ENCODE assay signal across 17 cellular contexts in the genomic region with DNA sequence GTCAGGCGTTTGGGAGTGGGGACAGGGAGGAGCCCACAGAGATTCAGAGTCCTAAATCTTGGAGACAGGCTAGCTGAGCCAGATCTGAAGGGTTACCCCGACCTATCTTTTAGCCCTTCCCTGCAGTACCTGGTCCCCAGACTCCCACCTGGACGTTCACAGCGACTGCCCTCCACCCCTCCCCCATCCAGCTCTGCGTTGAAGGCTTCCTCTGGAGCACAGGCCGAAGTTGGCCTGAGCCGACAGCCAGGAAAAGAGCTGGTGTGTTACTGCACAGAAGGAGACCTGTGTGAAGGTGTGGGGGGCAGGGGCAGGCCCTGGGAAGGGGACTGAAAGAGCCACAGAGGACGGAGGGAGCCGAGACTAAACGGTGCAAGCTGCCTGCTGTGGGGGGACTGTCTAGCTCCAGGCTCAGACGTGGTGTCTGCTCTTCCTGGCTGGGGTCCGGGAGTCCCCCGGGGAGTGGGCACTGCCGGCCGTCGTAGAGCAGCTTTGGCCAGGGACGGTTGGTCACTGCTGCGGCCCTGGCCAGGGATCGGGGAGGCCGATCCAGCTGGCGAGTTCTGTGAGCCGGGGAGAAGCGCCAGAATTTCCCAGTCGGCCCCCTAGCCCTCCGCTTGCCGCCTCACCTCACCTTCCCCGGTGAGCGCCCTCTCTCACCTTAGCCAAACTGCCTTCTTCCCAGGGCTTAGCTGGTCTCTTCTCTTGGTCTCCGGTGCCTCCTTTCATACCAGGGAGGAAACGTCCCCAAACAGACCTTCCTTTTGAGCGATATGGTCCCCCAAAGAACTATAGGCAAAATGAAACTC. TPM values are rescaled to one million over a fixed set of nuclear protein-coding genes. Genes with fewer than 3 reads are reported as not detected.
A peak's percentile ranks its signal among the peaks of the same experiment; 100 is the strongest.
DNase-seq lines count a peak whose midpoint lies in the region; ATAC-seq, FAIRE-seq and TF ChIP-seq lines count a peak whose summit lies in the region.
"Had no signal": no experiment of that assay in that cellular context is flagged by ENCODE, and none has a peak within 500 bp of the region (broad histone marks: within the 10 kb centered on the region; RNA-seq: fewer than 3 reads in every experiment).

No MANE protein-coding gene starts in this region.

- FAIRE-seq in astrocyte (lab: Jason Lieb, UNC) = no peak
- FAIRE-seq: colon had no signal

- H3K9me3 ChIP-seq in BLaER1 (no peaks in the 10 kb centered on the region), HAP-1 (no peaks in the 10 kb centered on the region), astrocyte (ENCODE audit: insufficient read depth, low read depth, low read length) (no peaks in the 10 kb centered on the region)
- H3K9me3 ChIP-seq: tibial nerve had no signal

- ATAC-seq in naive B cell (ENCODE audit: low read depth in 2 of 2) = no peak
- ATAC-seq in activated CD4-positive, alpha-beta T cell treated with anti-CD3 and anti-CD28 coated beads for 36 hours = no peak
- ATAC-seq: foreskin keratinocyte had no signal

- DNase-seq in HAP-1 (ENCODE audit: low spot score in 2 of 2) (no peak), astrocyte (ENCODE audit: low read depth) (no peak), naive B cell (no peak), cerebellum (ENCODE audit: low spot score) (no peak), NCI-H2171 (lab: John Stamatoyannopoulos, UW) (no peak), HK-2 (ENCODE audit: unreplicated experiment) (no peak)
- DNase-seq in activated CD4-positive, alpha-beta T cell treated with anti-CD3 and anti-CD28 coated beads for 36 hours = no peak
- DNase-seq: activated CD4-positive, alpha-beta T cell treated with anti-CD3 and anti-CD28 coated beads for 1 hour; activated gamma-delta T cell; Karpas-422; right cardiac atrium; Right ventricle myocardium superior had no signal

- H4K20me1 ChIP-seq in BLaER1 = peaks cover 53% of the 10 kb centered on the region
- peaks cover 5% of the 10 kb centered on the region for H4K20me1 ChIP-seq in astrocyte (ENCODE audit: insufficient read depth, low read length)

- no peaks in the 10 kb centered on the region for H3K36me3 Mint-ChIP-seq in astrocyte (ENCODE audit: low read depth, unreplicated experiment)
- no peaks in the 10 kb centered on the region for H3K36me3 Mint-ChIP-seq in naive B cell
- H3K36me3 Mint-ChIP-seq in activated CD4-positive, alpha-beta T cell treated with anti-CD3 and anti-CD28 coated beads for 36 hours (ENCODE audit: low read depth) = no peaks in the 10 kb centered on the region

- H3K27ac Mint-ChIP-seq in astrocyte (ENCODE audit: unreplicated experiment) = peak overlapping the region; percentile 53
- H3K27ac Mint-ChIP-seq in naive B cell = peak overlapping the region in 1 of 6 donors; percentile 74
- no peak overlapping the region for H3K27ac Mint-ChIP-seq in activated CD4-positive, alpha-beta T cell treated with anti-CD3 and anti-CD28 coated beads for 36 hours

- H3K4me2 ChIP-seq in BLaER1 = peak overlapping the region; percentile 89
- peak overlapping the region; percentile 82 for H3K4me2 ChIP-seq in astrocyte (ENCODE audit: low read length)

- H3K4me3 Mint-ChIP-seq in astrocyte (ENCODE audit: unreplicated experiment) (no peak overlapping the region), naive B cell (peak overlapping the region; percentile 36 to 84 (median 76))
- H3K4me3 Mint-ChIP-seq in activated CD4-positive, alpha-beta T cell treated with anti-CD3 and anti-CD28 coated beads for 36 hours = no peak overlapping the region

- H3K27ac ChIP-seq in BLaER1 = no peak overlapping the region
- H3K27ac ChIP-seq in astrocyte (ENCODE audit: low read depth, low read length) = no peak overlapping the region
- H3K27ac ChIP-seq: C4-2B, foreskin keratinocyte, tibial nerve had no signal

- in situ Hi-C loops in HAP-1 (cut with MboI; ENCODE audit: low sequenced_read_pairs) = no loop called here

- intact Hi-C loops in activated CD4-positive, alpha-beta T cell treated with anti-CD3 and anti-CD28 coated beads for 36 hours (cut with DNase I, micrococcal nuclease) = loop anchor here (5.0 to 10.0 kb wide), 3 partner anchors 177 to 970 kb away; a partner anchor contains a TSS

- H3K9me3 Mint-ChIP-seq in astrocyte (ENCODE audit: unreplicated experiment) = peaks cover 2% of the 10 kb centered on the region
- H3K9me3 Mint-ChIP-seq in naive B cell = no peaks in the 10 kb centered on the region
- no peaks in the 10 kb centered on the region for H3K9me3 Mint-ChIP-seq in activated CD4-positive, alpha-beta T cell treated with anti-CD3 and anti-CD28 coated beads for 36 hours (ENCODE audit: low read depth)

- H3K4me1 ChIP-seq in BLaER1 = peaks cover 37% of the 10 kb centered on the region
- peaks cover 26% of the 10 kb centered on the region for H3K4me1 ChIP-seq in HAP-1
- H3K4me1 ChIP-seq in astrocyte (ENCODE audit: insufficient read depth, low read length) = peaks cover 21% of the 10 kb centered on the region

- H3K79me2 ChIP-seq in astrocyte (ENCODE audit: insufficient read depth, low read length) = no peaks in the 10 kb centered on the region

- H3K4me1 Mint-ChIP-seq in astrocyte (ENCODE audit: low read depth, unreplicated experiment) = peaks cover 3% of the 10 kb centered on the region
- peaks cover 32 to 39% (median 34%) of the 10 kb centered on the region in 3 donors for H3K4me1 Mint-ChIP-seq in naive B cell
- peaks cover 32% of the 10 kb centered on the region for H3K4me1 Mint-ChIP-seq in activated CD4-positive, alpha-beta T cell treated with anti-CD3 and anti-CD28 coated beads for 36 hours

- H3K9ac ChIP-seq in BLaER1 (no peak overlapping the region), astrocyte (ENCODE audit: low read length) (no peak overlapping the region)

- POLR2A ChIA-PET in activated CD4-positive, alpha-beta T cell treated with anti-CD3 and anti-CD28 coated beads for 36 hours (lab: Charles Lee) = no interaction called here

- H2AFZ ChIP-seq in astrocyte (ENCODE audit: low read depth, low read length) = no peak overlapping the region

- no peak for TF ChIP-seq CTCF in astrocyte (IDR thresholded peaks at IDR 0.05; ENCODE audit: insufficient read depth, low read depth, low read length)

- no peaks in the 10 kb centered on the region for H3K36me3 ChIP-seq in BLaER1
- no peaks in the 10 kb centered on the region for H3K36me3 ChIP-seq in HAP-1 (replicated peaks)
- H3K36me3 ChIP-seq in astrocyte (ENCODE audit: insufficient read depth, low read length) = no peaks in the 10 kb centered on the region
- H3K36me3 ChIP-seq: tibial nerve had no signal

- H3K27me3 ChIP-seq in BLaER1 (peaks cover 71% of the 10 kb centered on the region), HAP-1 (ENCODE audit: low read depth) (no peaks in the 10 kb centered on the region), astrocyte (ENCODE audit: insufficient read depth, low read length) (peaks cover 84% of the 10 kb centered on the region)

- CTCF ChIA-PET in activated CD4-positive, alpha-beta T cell treated with anti-CD3 and anti-CD28 coated beads for 36 hours (lab: Charles Lee) = interaction anchor here (0.6 to 1.2 kb wide), 4 partner anchors 48 to 1009 kb away, joined by 3 to 4 read pairs (median 3); no protein-coding TSS in a partner anchor

- H3K27me3 Mint-ChIP-seq in astrocyte (ENCODE audit: low read depth, unreplicated experiment) (peaks cover 50% of the 10 kb centered on the region), naive B cell (peaks cover 90 to 91% (median 91%) of the 10 kb centered on the region in 3 donors)
- H3K27me3 Mint-ChIP-seq in activated CD4-positive, alpha-beta T cell treated with anti-CD3 and anti-CD28 coated beads for 36 hours = peaks cover 75% of the 10 kb centered on the region

- H3K4me3 ChIP-seq in BLaER1 (peak overlapping the region; percentile 64), HAP-1 (peak overlapping the region; percentile 63), astrocyte (ENCODE audit: insufficient read depth, low read depth, low read length) (no peak overlapping the region)

RNA-seq across cellular contexts. Expression of a gene that starts 0.9 kb away (rescaled TPM):
- total RNA-seq in astrocyte = 11.2 and 20.3 TPM in 2 replicates
- polyA plus RNA-seq in naive B cell (ENCODE audit: low read depth in 6 of 6) = not detected
- total RNA-seq in cerebellum = 11.7 TPM
- total RNA-seq in activated CD4-positive, alpha-beta T cell treated with anti-CD3 and anti-CD28 coated beads for 36 hours = under 1 TPM in 1 of 2 experiments, not detected in 1; 0.05 TPM
- total RNA-seq: right cardiac atrium, Right ventricle myocardium superior, tibial nerve had no signal

RNA-seq across cellular contexts. Expression of a gene that starts 41.7 kb away (rescaled TPM):
- total RNA-seq in astrocyte (19.4 and 30.0 TPM in 2 replicates), cerebellum (87.2 TPM)
- 10 to 100 TPM; 32.6 to 53.0 (median 44.9) TPM for polyA plus RNA-seq in naive B cell (ENCODE audit: low read depth in 6 of 6)
- total RNA-seq in activated CD4-positive, alpha-beta T cell treated with anti-CD3 and anti-CD28 coated beads for 36 hours = 100 to 1,000 TPM; 159 to 248 TPM

Comparison
In these comparisons a context has a peak if more than half of its experiments do, and no peak if none do; other contexts are left out.
1. H3K4me3 Mint-ChIP-seq: peak in naive B cell (8 of 8); none in astrocyte (single experiment) and activated CD4-positive, alpha-beta T cell treated with anti-CD3 and anti-CD28 coated beads for 36 hours (single experiment).
2. RNA of a gene that starts 0.9 kb away (total RNA-seq): 11.2 to 20.3 TPM in astrocyte and 11.7 TPM in cerebellum (single experiment); 0.05 TPM in activated CD4-positive, alpha-beta T cell treated with anti-CD3 and anti-CD28 coated beads for 36 hours; every median in the first group is over 10 times any median in the second.